8 cellular contexts compared by ENCODE assay signal in the genomic region with DNA sequence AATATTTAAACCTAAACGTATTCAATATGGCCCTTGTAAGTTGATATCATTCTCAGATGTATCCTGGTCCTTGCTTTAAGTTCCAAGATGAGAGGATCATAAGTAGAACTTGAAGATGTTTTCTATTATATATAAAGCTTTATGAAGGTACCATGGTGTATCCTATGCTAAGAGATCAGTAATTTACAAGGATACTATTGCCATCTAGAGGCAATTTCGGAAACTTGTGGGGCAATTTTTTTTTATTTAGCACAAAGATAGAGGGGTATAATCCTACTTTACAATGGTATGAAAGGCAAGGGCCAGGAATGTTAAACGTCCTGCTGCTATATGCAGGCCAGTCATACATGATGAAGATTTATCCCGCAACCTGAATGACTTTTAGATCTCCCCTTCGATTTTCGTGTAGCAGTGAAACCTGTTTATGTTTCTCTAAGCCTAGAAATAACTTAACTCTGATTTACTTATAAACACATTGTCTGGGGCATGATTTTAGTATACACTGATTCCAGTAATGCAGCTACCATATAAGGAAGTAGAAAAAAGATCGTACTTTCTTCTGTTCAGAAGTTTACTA. TPM values are rescaled to one million over a fixed set of nuclear protein-coding genes. Genes with fewer than 3 reads are reported as not detected.
DNase-seq lines count a peak whose midpoint lies in the region; ATAC-seq, FAIRE-seq and TF ChIP-seq lines count a peak whose summit lies in the region.

No MANE protein-coding gene starts in this region.

- H3K27ac ChIP-seq in kidney (ENCODE audit: low read depth in 2 of 2, low read length in 2 of 2) (no peak overlapping the region), uterus (no peak overlapping the region)

- H3K4me3 ChIP-seq in astrocyte of the spinal cord (ENCODE audit: low read depth, low read length) (no peak overlapping the region), kidney (ENCODE audit: low read length in 2 of 2) (no peak overlapping the region), uterus (no peak overlapping the region)

- TF ChIP-seq POLR2A in uterus (IDR thresholded peaks at IDR 0.05), result no peak

- H3K9me3 ChIP-seq in kidney (ENCODE audit: control insufficient read depth in 1 of 2, low read length in 2 of 2), result no peaks in the 10 kb centered on the region
- no peaks in the 10 kb centered on the region for H3K9me3 ChIP-seq in uterus

- TF ChIP-seq CTCF in GM13977 (IDR thresholded peaks at IDR 0.05; ENCODE audit: extremely low read depth, insufficient read depth, missing control alignments) (peak; percentile 55), astrocyte of the spinal cord (IDR thresholded peaks at IDR 0.05; ENCODE audit: low read depth, low read length) (peak; percentile 52), kidney (IDR thresholded peaks at IDR 0.05; ENCODE audit: borderline replicate concordance, extremely low read depth, insufficient read depth) (peak; percentile 48), uterus (IDR thresholded peaks at IDR 0.05) (peak; percentile 47 to 61 (median 51))

- peak; percentile 77 for DNase-seq in GM13977 (ENCODE audit: low spot score)
- DNase-seq in NCI-H1930 (lab: John Stamatoyannopoulos, UW), result peak; percentile 7 to 37
- DNase-seq in astrocyte of the spinal cord (ENCODE audit: low read depth, low spot score), result peak; percentile 63
- no peak for DNase-seq in kidney
- no peak for DNase-seq in uterus
- no peak for DNase-seq in stimulated activated CD4-positive, alpha-beta T cell treated with anti-CD3 and anti-CD28 coated beads, Interleukin-2, amount 100 ng/mL, for 24 hours

- H3K36me3 ChIP-seq in kidney (ENCODE audit: control insufficient read depth in 1 of 2, insufficient read depth in 2 of 2, low read length in 2 of 2) (no peaks in the 10 kb centered on the region), uterus (no peaks in the 10 kb centered on the region)

- H3K27me3 ChIP-seq in uterus, result no peaks in the 10 kb centered on the region

- in situ Hi-C loops in GM13977 (cut with MboI; ENCODE audit: low pct_unique_long_range_greater_than_20kb, low sequenced_read_pairs, unreplicated experiment), result no loop called here
- in situ Hi-C loops in astrocyte of the spinal cord (cut with HindIII; ENCODE audit: low sequenced_read_pairs), result no loop called here

- H3K4me1 ChIP-seq in kidney (ENCODE audit: control insufficient read depth in 1 of 2, insufficient read depth in 1 of 2, low read depth in 1 of 2, low read length in 2 of 2) (no peaks in the 10 kb centered on the region), uterus (no peaks in the 10 kb centered on the region)

- intact Hi-C loops in kidney (cut with DNase I) (loop anchor here (5.0 kb wide), 1 partner anchor 125 kb away; no protein-coding TSS in a partner anchor), uterus (cut with DNase I; ENCODE audit: low total_unique reads) (loop anchor here (10.0 kb wide), 1 partner anchor 108 kb away; no protein-coding TSS in a partner anchor)

- peak; percentile 95 for FAIRE-seq in A204.1 (lab: Jason Lieb, UNC)
- peak; percentile 84 for FAIRE-seq in kidney (lab: Jason Lieb, UNC)

- H3K9ac ChIP-seq in kidney (ENCODE audit: low read length in 2 of 2), result no peak overlapping the region

- peak; percentile 83 for ATAC-seq in HG02943 (IDR thresholded peaks at IDR 0.05; ENCODE audit: low read depth, unreplicated experiment)

RNA-seq across cellular contexts. Expression of a gene that starts 2.5 kb away (rescaled TPM):
- total RNA-seq in kidney (not detected), uterus (under 1 TPM in 1 of 4 donors, not detected in 3; 0.21 TPM)
- not detected for polyA plus RNA-seq in kidney (ENCODE audit: insufficient read depth, low read depth, low replicate concordance)

RNA-seq across cellular contexts. Expression of a gene that starts 49.4 kb away (rescaled TPM):
- 13.5 TPM for total RNA-seq in kidney
- polyA plus RNA-seq in kidney (ENCODE audit: insufficient read depth, low read depth, low replicate concordance), result 8.8 TPM
- total RNA-seq in uterus, result 1 to 10 TPM in 3 of 4 donors, under 1 TPM in 1; 0.26 to 7.2 (median 2.8) TPM

Comparison
In these comparisons a context has a peak if more than half of its experiments do, and no peak if none do; other contexts are left out.
1. DNase-seq: peak in GM13977 (single experiment), NCI-H1930 (2 of 2) and astrocyte of the spinal cord (single experiment); none in kidney (single experiment), uterus (0 of 2) and stimulated activated CD4-positive, alpha-beta T cell treated with anti-CD3 and anti-CD28 coated beads, Interleukin-2, amount 100 ng/mL, for 24 hours (0 of 2).
2. Peak in every context shown above with its lines, with median percentiles within 50 percentile points of each other: CTCF ChIP-seq.